ENCODE assay signal across 8 cellular contexts in genomic region chr6:63272397-63272796, GRCh38. TPM values are rescaled to one million over a fixed set of nuclear protein-coding genes. Genes with fewer than 3 reads are reported as not detected.
A peak's percentile ranks its signal among the peaks of the same experiment; 100 is the strongest.
DNase-seq lines count a peak whose midpoint lies in the region; ATAC-seq, FAIRE-seq and TF ChIP-seq lines count a peak whose summit lies in the region.

No MANE protein-coding gene starts in this region.

- peak; percentile 24 for TF ChIP-seq CTCF in GM10248 (IDR thresholded peaks at IDR 0.05; ENCODE audit: control extremely low read depth, extremely low read depth, low read depth, missing control alignments)
- TF ChIP-seq CTCF in body of pancreas (IDR thresholded peaks at IDR 0.05): peak in 6 of 7 experiments; percentile 19 to 52 (median 39)

- no peak overlapping the region for H3K4ac ChIP-seq in mesendoderm (ENCODE audit: low read depth, low read length)

- no peak overlapping the region for H3K9ac ChIP-seq in mesendoderm (ENCODE audit: low read length)

- TF ChIP-seq POLR2A in body of pancreas (IDR thresholded peaks at IDR 0.05): no peak
- no peak for TF ChIP-seq POLR2A in GM12892 (IDR thresholded peaks at IDR 0.05; ENCODE audit: low read depth, low read length)
- TF ChIP-seq POLR2A in GM12891 (IDR thresholded peaks at IDR 0.05; ENCODE audit: low read depth, low read length): no peak

- H2AK5ac ChIP-seq in mesendoderm (ENCODE audit: low read length): no peak overlapping the region

- POLR2A ChIA-PET in GM10248 (lab: Yijun Ruan, JAX): no interaction called here

- H3K27me3 ChIP-seq in body of pancreas (no peaks in the 10 kb centered on the region), mesendoderm (ENCODE audit: insufficient read depth, low read length, poor library complexity) (no peaks in the 10 kb centered on the region)

- H4K5ac ChIP-seq in mesendoderm (ENCODE audit: low read length): no peak overlapping the region

- peak; percentile 29 for DNase-seq in GM10248 (ENCODE audit: extremely low spot score)
- peak; percentile 40 for DNase-seq in NCI-H1105 (lab: John Stamatoyannopoulos, UW)
- no peak for DNase-seq in body of pancreas
- DNase-seq in mesendoderm: peak; percentile 47
- no peak for DNase-seq in middle frontal gyrus (ENCODE audit: extremely low spot score, low spot score)
- no peak for DNase-seq in activated effector memory CD4-positive, alpha-beta T cell treated with Interleukin-2 at 50 U/mL for 16 hours
- DNase-seq in GM12892 (ENCODE audit: insufficient read length): no peak
- DNase-seq in GM12891 (ENCODE audit: insufficient read length, low spot score): no peak

- 0% methylated on average over 1 of the region's 1 CpG for WGBS in body of pancreas, 2 donors
- WGBS in mesendoderm (ENCODE audit: extremely low coverage, insufficient coverage, low lambda C conversion rate): no CpG with 5 or more reads among the region's 1 CpG

- ATAC-seq in body of pancreas: no peak

- no peak overlapping the region for H2BK120ac ChIP-seq in mesendoderm (ENCODE audit: low read depth, low read length)

- H3K27ac ChIP-seq in body of pancreas (no peak overlapping the region), mesendoderm (ENCODE audit: low read depth, low read length) (no peak overlapping the region)

- CTCF ChIA-PET in GM10248 (lab: Yijun Ruan, JAX): interaction anchor here (1.0 to 3.3 kb wide), 2 partner anchors 10 to 207 kb away, joined by 4 to 18 read pairs; no protein-coding TSS in a partner anchor

- no peaks in the 10 kb centered on the region for H3K79me2 ChIP-seq in mesendoderm (ENCODE audit: control insufficient read depth, insufficient read depth, low read length)

- FAIRE-seq in GM12892 (lab: Jason Lieb, UNC) (no peak), GM12891 (lab: Jason Lieb, UNC) (no peak)

- H3K79me1 ChIP-seq in mesendoderm (ENCODE audit: low read length): no peaks in the 10 kb centered on the region

- no peak overlapping the region for H2BK15ac ChIP-seq in mesendoderm (replicated peaks; ENCODE audit: low read depth)

- no peak overlapping the region for H3K23ac ChIP-seq in mesendoderm (ENCODE audit: low read length)

- H3K4me3 ChIP-seq in body of pancreas (no peak overlapping the region), mesendoderm (ENCODE audit: low read length) (no peak overlapping the region)

- intact Hi-C loops in body of pancreas (cut with DNase I): no loop called here

- H3K36me3 ChIP-seq in body of pancreas (replicated peaks in 1 of 2; ENCODE audit: insufficient read depth in 1 of 2, low read depth in 2 of 2): no peaks in the 10 kb centered on the region
- H3K36me3 ChIP-seq in mesendoderm (ENCODE audit: control insufficient read depth, insufficient read depth, low read length): no peaks in the 10 kb centered on the region

- H3K4me1 ChIP-seq in body of pancreas: no peaks in the 10 kb centered on the region
- no peaks in the 10 kb centered on the region for H3K4me1 ChIP-seq in mesendoderm (ENCODE audit: control insufficient read depth, low read depth, low read length)

- H3K4me2 ChIP-seq in mesendoderm (ENCODE audit: low read length): no peak overlapping the region

- no peak overlapping the region for H3K18ac ChIP-seq in mesendoderm (ENCODE audit: low read length)

- H2BK5ac ChIP-seq in mesendoderm (ENCODE audit: low read length): no peak overlapping the region

- no peaks in the 10 kb centered on the region for H3K9me3 ChIP-seq in body of pancreas

- H4K8ac ChIP-seq in mesendoderm (ENCODE audit: low read depth, low read length): no peak overlapping the region

- no peak overlapping the region for H3K56ac ChIP-seq in mesendoderm (ENCODE audit: low read length)

TF ChIP-seq in GM12891, 5 proteins besides CTCF, POLR2A, EP300 and RAD21:
- no peak for TF ChIP-seq SPI1 (IDR thresholded peaks at IDR 0.05; ENCODE audit: low read depth, low read length)
- no peak for TF ChIP-seq POU2F2 (IDR thresholded peaks at IDR 0.05; ENCODE audit: low read depth, low read length)
- TF ChIP-seq POLR2AphosphoS5 (IDR thresholded peaks at IDR 0.05; ENCODE audit: low read depth, low read length): no peak
- no peak for TF ChIP-seq TAF1 (IDR thresholded peaks at IDR 0.05; ENCODE audit: low read depth, low read length)
- TF ChIP-seq PAX5 (IDR thresholded peaks at IDR 0.05; ENCODE audit: insufficient read depth, low read length, severe bottlenecking): no peak

RNA-seq across cellular contexts. Expression of gene LGSN, which starts 47.4 kb away (rescaled TPM):
- total RNA-seq in body of pancreas: under 1 TPM; under 0.01 to 0.26 TPM
- 0.14 TPM for polyA plus RNA-seq in mesendoderm (2013, experiment 1 of 2)
- polyA plus RNA-seq in mesendoderm (2013, experiment 2 of 2): 0.08 TPM
- polyA plus RNA-seq in GM12892 (2012; ENCODE audit: missing spikeins): not detected
- not detected for polyA plus RNA-seq in GM12891 (2012; ENCODE audit: low read depth, missing spikeins)

Comparison
In these comparisons a context has a peak if more than half of its experiments do, and no peak if none do; other contexts are left out.
1. DNase-seq: peak in GM10248 (single experiment), NCI-H1105 (single experiment) and mesendoderm (single experiment); none in body of pancreas (0 of 4), middle frontal gyrus (single experiment), activated effector memory CD4-positive, alpha-beta T cell treated with Interleukin-2 at 50 U/mL for 16 hours (single experiment), GM12892 (single experiment) and GM12891 (single experiment).